ENCODE assay signal across 8 cellular contexts in the genomic region with DNA sequence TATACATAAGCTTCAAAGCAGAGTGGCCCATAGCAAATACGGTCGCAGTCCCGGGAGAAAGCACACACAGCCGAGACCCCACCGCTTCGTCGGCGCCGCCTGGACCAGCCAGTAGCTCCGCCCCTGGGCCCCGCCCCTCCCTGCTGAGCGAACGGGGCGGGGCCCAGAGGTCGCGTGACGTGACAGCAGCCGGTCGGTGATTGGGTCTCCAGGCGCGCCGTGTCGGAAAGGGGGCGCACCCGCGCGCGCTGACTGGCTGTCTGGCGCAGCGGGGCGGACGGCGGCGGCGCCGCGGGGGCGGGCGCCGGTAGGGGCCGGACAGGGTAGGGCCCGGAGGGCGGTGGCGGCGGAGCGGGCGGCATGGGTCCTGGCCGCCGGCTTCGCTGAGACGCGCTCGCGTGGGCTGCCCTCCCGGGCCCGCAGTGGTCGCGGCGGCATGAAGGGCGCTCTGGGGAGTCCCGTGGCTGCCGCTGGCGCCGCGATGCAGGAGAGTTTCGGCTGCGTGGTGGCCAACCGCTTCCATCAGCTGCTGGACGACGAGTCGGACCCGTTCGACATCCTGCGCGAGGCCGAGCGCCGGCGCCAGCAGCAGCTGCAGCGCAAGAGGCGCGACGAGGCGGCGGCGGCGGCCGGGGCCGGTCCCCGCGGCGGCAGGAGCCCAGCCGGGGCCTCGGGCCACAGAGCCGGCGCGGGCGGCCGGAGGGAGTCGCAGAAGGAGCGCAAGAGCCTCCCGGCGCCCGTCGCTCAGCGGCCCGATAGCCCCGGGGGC. TPM values are rescaled to one million over a fixed set of nuclear protein-coding genes. Genes with fewer than 3 reads are reported as not detected.
DNase-seq lines count a peak whose midpoint lies in the region; ATAC-seq and TF ChIP-seq lines count a peak whose summit lies in the region.

A gene with protein sequence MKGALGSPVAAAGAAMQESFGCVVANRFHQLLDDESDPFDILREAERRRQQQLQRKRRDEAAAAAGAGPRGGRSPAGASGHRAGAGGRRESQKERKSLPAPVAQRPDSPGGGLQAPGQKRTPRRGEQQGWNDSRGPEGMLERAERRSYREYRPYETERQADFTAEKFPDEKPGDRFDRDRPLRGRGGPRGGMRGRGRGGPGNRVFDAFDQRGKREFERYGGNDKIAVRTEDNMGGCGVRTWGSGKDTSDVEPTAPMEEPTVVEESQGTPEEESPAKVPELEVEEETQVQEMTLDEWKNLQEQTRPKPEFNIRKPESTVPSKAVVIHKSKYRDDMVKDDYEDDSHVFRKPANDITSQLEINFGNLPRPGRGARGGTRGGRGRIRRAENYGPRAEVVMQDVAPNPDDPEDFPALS (plus strand): TSS at position 326 of the 769 bp plus-strand sequence. CDS start 111 bp downstream, at position 437.

- TF ChIP-seq CTCF in esophagus squamous epithelium (IDR thresholded peaks at IDR 0.05): peak in 4 of 6 experiments; percentile 18 to 25 (median 20)

- no peaks in the 10 kb centered on the region for H3K9me3 ChIP-seq in esophagus squamous epithelium

- intact Hi-C loops in esophagus squamous epithelium (cut with DNase I): loop anchor here (10.0 kb wide), 1 partner anchor 125 kb away; no protein-coding TSS in a partner anchor

- H3K27me3 Mint-ChIP-seq in naive B cell: peaks cover 8 to 12% (median 9%) of the 10 kb centered on the region in 3 donors

- H3K4me3 Mint-ChIP-seq in naive B cell: peak within 1 kb of the TSS; percentile 86 to 95 (median 91)
- H3K4me3 Mint-ChIP-seq in stimulated activated effector memory CD8-positive, alpha-beta T cell treated with anti-CD3 and anti-CD28 coated beads, Interleukin-12 subunit alpha, Interleukin-12 subunit beta, amount 100 ng/mL, for 72 hours: peak within 1 kb of the TSS; percentile 83

- H3K27ac ChIP-seq in esophagus squamous epithelium: peak within 1 kb of the TSS; percentile 84 to 95 (median 90)

- DNase-seq in DMS53 treated with DMSO at 0.1 percent for 48 hours (lab: John Stamatoyannopoulos, UW; ENCODE audit: unreplicated experiment) (peak; percentile 80), KG1 (lab: John Stamatoyannopoulos, UW) (peak; percentile 86), esophagus squamous epithelium (lab: John Stamatoyannopoulos, UW) (peak; percentile 64), naive B cell (peak; percentile 96)
- DNase-seq in activated T-cell treated with anti-CD3 and anti-CD28 coated beads, Interleukin-2, amount 50 U/mL, for 48 hours: peak; percentile 95 to 97
- DNase-seq in stimulated activated effector memory CD8-positive, alpha-beta T cell treated with anti-CD3 and anti-CD28 coated beads, Interleukin-12 subunit alpha, Interleukin-12 subunit beta, amount 100 ng/mL, for 72 hours (ENCODE audit: low spot score in 2 of 2): peak; percentile 92 to 96

- TF ChIP-seq POLR2A in esophagus squamous epithelium (IDR thresholded peaks at IDR 0.05): peak in 3 of 4 donors; percentile 86 to 95 (median 91)

- no peaks in the 10 kb centered on the region for H3K36me3 ChIP-seq in esophagus squamous epithelium

- ATAC-seq in GM21737 (IDR thresholded peaks at IDR 0.05; ENCODE audit: unreplicated experiment): peak; percentile 96
- ATAC-seq in naive B cell (ENCODE audit: low read depth in 2 of 2): peak; percentile 91 to 92
- peak; percentile 98 for ATAC-seq in stimulated activated effector memory CD8-positive, alpha-beta T cell treated with anti-CD3 and anti-CD28 coated beads, Interleukin-12 subunit alpha, Interleukin-12 subunit beta, amount 100 ng/mL, for 72 hours

- peaks cover 11 to 16% (median 15%) of the 10 kb centered on the region in 3 donors for H3K4me1 Mint-ChIP-seq in naive B cell
- peaks cover 21% of the 10 kb centered on the region for H3K4me1 Mint-ChIP-seq in stimulated activated effector memory CD8-positive, alpha-beta T cell treated with anti-CD3 and anti-CD28 coated beads, Interleukin-12 subunit alpha, Interleukin-12 subunit beta, amount 100 ng/mL, for 72 hours

- H3K9me3 Mint-ChIP-seq in naive B cell: no peaks in the 10 kb centered on the region
- H3K9me3 Mint-ChIP-seq in stimulated activated effector memory CD8-positive, alpha-beta T cell treated with anti-CD3 and anti-CD28 coated beads, Interleukin-12 subunit alpha, Interleukin-12 subunit beta, amount 100 ng/mL, for 72 hours: no peaks in the 10 kb centered on the region

- H3K36me3 Mint-ChIP-seq in naive B cell: no peaks in the 10 kb centered on the region
- H3K36me3 Mint-ChIP-seq in stimulated activated effector memory CD8-positive, alpha-beta T cell treated with anti-CD3 and anti-CD28 coated beads, Interleukin-12 subunit alpha, Interleukin-12 subunit beta, amount 100 ng/mL, for 72 hours: no peaks in the 10 kb centered on the region

- H3K27ac Mint-ChIP-seq in naive B cell: peak within 1 kb of the TSS; percentile 46 to 96 (median 86)
- peak within 1 kb of the TSS; percentile 69 for H3K27ac Mint-ChIP-seq in stimulated activated effector memory CD8-positive, alpha-beta T cell treated with anti-CD3 and anti-CD28 coated beads, Interleukin-12 subunit alpha, Interleukin-12 subunit beta, amount 100 ng/mL, for 72 hours

- H3K27me3 ChIP-seq in esophagus squamous epithelium: peaks cover 0 to 7% (median 0%) of the 10 kb centered on the region in 4 donors

- H3K4me3 ChIP-seq in esophagus squamous epithelium: peak within 1 kb of the TSS; percentile 68 to 94 (median 72)

- H3K4me1 ChIP-seq in esophagus squamous epithelium: peaks cover 4 to 30% (median 14%) of the 10 kb centered on the region in 3 donors

- WGBS in esophagus squamous epithelium, 2 donors: 0% methylated on average over 9 of the region's 108 CpGs; no CpG with 5 or more reads in 1 of the 2 donors

TF ChIP-seq in PFSK-1, 5 proteins besides CTCF, POLR2A, EP300 and RAD21:
- TF ChIP-seq POLR2AphosphoS5 (IDR thresholded peaks at IDR 0.05; ENCODE audit: low read depth, low read length) (no peak), SIN3A (IDR thresholded peaks at IDR 0.05; ENCODE audit: borderline replicate concordance, insufficient read depth, low read length) (no peak), TAF1 (IDR thresholded peaks at IDR 0.05; ENCODE audit: borderline replicate concordance, insufficient read depth, low read length) (no peak), FOXP2 (optimal IDR thresholded peaks at IDR 0.05; ENCODE audit: borderline replicate concordance, extremely low read depth, extremely low read length, insufficient read depth) (peak; percentile 50)
- TF ChIP-seq, protein P1, sequence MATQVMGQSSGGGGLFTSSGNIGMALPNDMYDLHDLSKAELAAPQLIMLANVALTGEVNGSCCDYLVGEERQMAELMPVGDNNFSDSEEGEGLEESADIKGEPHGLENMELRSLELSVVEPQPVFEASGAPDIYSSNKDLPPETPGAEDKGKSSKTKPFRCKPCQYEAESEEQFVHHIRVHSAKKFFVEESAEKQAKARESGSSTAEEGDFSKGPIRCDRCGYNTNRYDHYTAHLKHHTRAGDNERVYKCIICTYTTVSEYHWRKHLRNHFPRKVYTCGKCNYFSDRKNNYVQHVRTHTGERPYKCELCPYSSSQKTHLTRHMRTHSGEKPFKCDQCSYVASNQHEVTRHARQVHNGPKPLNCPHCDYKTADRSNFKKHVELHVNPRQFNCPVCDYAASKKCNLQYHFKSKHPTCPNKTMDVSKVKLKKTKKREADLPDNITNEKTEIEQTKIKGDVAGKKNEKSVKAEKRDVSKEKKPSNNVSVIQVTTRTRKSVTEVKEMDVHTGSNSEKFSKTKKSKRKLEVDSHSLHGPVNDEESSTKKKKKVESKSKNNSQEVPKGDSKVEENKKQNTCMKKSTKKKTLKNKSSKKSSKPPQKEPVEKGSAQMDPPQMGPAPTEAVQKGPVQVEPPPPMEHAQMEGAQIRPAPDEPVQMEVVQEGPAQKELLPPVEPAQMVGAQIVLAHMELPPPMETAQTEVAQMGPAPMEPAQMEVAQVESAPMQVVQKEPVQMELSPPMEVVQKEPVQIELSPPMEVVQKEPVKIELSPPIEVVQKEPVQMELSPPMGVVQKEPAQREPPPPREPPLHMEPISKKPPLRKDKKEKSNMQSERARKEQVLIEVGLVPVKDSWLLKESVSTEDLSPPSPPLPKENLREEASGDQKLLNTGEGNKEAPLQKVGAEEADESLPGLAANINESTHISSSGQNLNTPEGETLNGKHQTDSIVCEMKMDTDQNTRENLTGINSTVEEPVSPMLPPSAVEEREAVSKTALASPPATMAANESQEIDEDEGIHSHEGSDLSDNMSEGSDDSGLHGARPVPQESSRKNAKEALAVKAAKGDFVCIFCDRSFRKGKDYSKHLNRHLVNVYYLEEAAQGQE (IDR thresholded peaks at IDR 0.05; ENCODE audit: insufficient read depth in 1 of 2, low read depth in 2 of 2, low read length in 2 of 2): no peak

RNA-seq across cellular contexts. Expression of the gene that starts here (rescaled TPM):
- 20.4 TPM for polyA plus RNA-seq in PFSK-1 (2012; ENCODE audit: insufficient read length, low read depth)
- total RNA-seq in esophagus squamous epithelium: 10 to 100 TPM in 1 of 4 donors, 1 to 10 TPM in 2, under 1 TPM in 1; 0.80 to 12.4 (median 2.7) TPM
- polyA plus RNA-seq in naive B cell (ENCODE audit: low read depth in 6 of 6): 1 to 10 TPM; 3.3 to 8.3 (median 5.6) TPM

Comparison
In these comparisons a context has a peak if more than half of its experiments do, and no peak if none do; other contexts are left out.
1. Peak in every context shown above with its lines: DNase-seq, ATAC-seq, H3K4me3 ChIP-seq and H3K27ac ChIP-seq.